8 cellular contexts compared by ENCODE assay signal in the genomic region with DNA sequence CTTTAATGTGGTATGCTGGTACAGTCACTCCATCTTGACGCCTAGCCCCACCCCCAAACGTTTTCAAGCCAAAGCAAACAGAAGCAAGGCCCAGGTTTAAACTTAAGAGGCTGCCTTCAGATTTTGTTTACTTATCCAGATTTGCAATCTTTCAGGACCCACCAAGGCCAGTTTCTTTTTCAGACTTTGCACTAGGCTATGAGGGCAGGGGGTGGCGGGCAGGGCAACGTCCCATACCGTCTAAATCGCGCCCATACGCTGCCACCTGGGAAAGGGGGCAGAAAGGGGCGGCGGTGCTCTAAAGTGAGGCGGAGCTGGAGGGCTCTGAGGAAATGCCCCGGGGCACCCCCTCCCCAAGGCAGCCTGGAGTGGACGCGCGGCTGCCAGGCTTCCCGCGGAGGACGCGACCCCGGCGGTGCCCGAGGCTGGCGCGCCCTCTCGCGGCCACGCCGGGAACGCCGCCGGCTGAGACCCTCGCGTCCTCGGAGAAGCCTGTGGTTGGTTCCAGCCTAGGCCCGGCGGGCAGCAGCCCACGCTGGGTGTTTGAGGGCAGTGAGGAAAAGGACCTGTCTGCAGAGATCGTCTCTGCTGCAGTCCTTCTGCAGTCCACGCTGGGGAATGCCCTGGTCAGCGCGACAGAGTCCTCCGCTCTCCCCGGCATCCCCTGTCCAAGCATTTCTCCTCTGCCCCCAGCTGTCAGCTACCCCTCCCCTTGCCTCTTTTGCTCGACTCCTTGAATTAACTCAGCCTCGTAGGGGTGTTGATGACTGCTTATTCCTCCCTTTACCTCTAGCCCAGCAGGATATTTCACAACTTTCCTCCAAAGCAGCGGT.
A peak's percentile ranks its signal among the peaks of the same experiment; 100 is the strongest.
DNase-seq lines count a peak whose midpoint lies in the region; ATAC-seq and TF ChIP-seq lines count a peak whose summit lies in the region.

No MANE protein-coding gene starts in this region.

- ATAC-seq in Right ventricle myocardium inferior (peak; percentile 83), natural killer cell (peak; percentile 77 to 88 (median 80)), GM21360 (IDR thresholded peaks at IDR 0.05; ENCODE audit: unreplicated experiment) (no peak)

- peak overlapping the region; percentile 36 to 71 for H3K4me3 ChIP-seq in stomach smooth muscle (ENCODE audit: low read length in 2 of 2)

- H3K4me3 Mint-ChIP-seq in natural killer cell, result peak overlapping the region; percentile 82

- peaks cover 5 to 8% of the 10 kb centered on the region in 2 donors for H3K4me1 Mint-ChIP-seq in natural killer cell

- H3K9ac ChIP-seq in stomach smooth muscle (ENCODE audit: low read length in 2 of 2), result peak overlapping the region in 1 of 2 donors; percentile 55

- no peak overlapping the region for H3K27ac ChIP-seq in stomach smooth muscle (ENCODE audit: low read length)

- H3K27ac Mint-ChIP-seq in natural killer cell, result no peak overlapping the region

- peaks cover 12% of the 10 kb centered on the region for H3K4me1 ChIP-seq in stomach smooth muscle (ENCODE audit: control insufficient read depth, insufficient read depth, low read length)

- peak; percentile 99 for TF ChIP-seq CTCF in natural killer cell (IDR thresholded peaks at IDR 0.05)

- intact Hi-C loops in Right ventricle myocardium inferior (cut with DNase I) (loop anchor here (2.0 kb wide), 1 partner anchor 484 kb away; no protein-coding TSS in a partner anchor), cardiac septum (cut with DNase I) (no loop called here), natural killer cell (cut with micrococcal nuclease) (loop anchor here (1.0 kb wide), 1 partner anchor 484 kb away; no protein-coding TSS in a partner anchor)

- no peaks in the 10 kb centered on the region for H3K9me3 Mint-ChIP-seq in natural killer cell

- no peaks in the 10 kb centered on the region for H3K36me3 ChIP-seq in stomach smooth muscle (ENCODE audit: control insufficient read depth in 2 of 2, insufficient read depth in 2 of 2, low read length in 2 of 2)

- H3K9me3 ChIP-seq in stomach smooth muscle (ENCODE audit: control insufficient read depth in 2 of 2, low read length in 2 of 2), result no peaks in the 10 kb centered on the region

- no peak for TF ChIP-seq POLR2A in erythroblast (IDR thresholded peaks at IDR 0.05; ENCODE audit: low read length)

- peak; percentile 77 for DNase-seq in Right ventricle myocardium inferior (ENCODE audit: missing footprints)
- no peak for DNase-seq in cardiac septum (ENCODE audit: low spot score)
- DNase-seq in NCI-H774 (lab: John Stamatoyannopoulos, UW), result peak; percentile 6
- DNase-seq in activated T-cell treated with anti-CD3 and anti-CD28 coated beads for 1 hour (ENCODE audit: low read depth), result peak; percentile 40
- DNase-seq in erythroblast (lab: John Stamatoyannopoulos, UW), result peak; percentile 34 to 68
- peak; percentile 51 for DNase-seq in natural killer cell

- H3K36me3 Mint-ChIP-seq in natural killer cell, result no peaks in the 10 kb centered on the region

- H3K27me3 Mint-ChIP-seq in natural killer cell (ENCODE audit: low read depth in 2 of 2), result peaks cover 20 to 21% of the 10 kb centered on the region in 2 donors

- no peaks in the 10 kb centered on the region for H3K27me3 ChIP-seq in stomach smooth muscle (ENCODE audit: control insufficient read depth in 1 of 2, insufficient read depth in 2 of 2, low read length in 2 of 2)
